In the genomic region with DNA sequence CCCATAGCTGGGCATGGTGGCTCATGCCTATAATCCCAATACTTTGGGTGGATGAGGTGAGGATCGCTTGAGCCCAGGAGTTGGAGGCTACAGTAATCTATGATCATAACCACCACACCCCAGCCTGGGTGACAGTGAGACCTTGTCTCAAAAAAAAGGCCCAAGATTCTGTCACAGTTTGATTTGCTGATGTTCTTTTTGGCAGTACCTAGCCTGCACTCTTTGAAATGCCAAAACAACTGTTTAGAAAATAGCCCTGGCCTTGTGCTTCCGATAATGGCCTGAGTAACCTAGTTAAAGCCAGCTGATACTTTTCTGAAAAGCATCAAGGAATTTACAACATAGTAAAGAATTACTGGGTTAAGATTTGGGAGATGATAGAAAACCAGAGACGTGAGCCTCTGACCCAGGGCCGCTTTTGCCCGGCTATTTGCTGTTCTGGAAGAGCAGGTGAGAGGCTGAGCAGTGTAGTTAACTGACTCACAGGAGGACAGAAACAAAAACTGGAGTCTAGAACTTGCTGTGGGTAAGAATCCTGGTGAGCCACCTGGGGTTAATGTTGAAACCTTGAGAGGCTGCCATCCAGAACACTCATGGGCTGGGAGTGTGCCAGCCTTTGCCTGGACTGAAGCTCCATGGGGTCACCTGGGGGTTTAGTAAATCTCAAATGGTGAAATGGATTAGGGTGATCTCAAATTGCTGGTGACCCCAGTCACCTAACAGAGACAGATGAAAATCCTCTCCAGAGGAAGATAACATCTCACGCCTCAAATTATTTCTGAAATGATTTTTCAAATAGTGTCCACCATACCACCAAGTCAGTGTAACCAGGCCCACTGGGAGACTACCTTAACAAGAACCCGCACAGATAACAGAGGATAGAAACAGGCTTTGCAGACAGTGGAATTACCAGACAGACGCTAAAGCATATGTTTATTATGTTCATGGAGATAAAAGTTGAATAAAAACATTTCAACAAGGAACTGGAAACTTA, we compare ENCODE assay signal across 14 cellular contexts. TPM values are rescaled to one million over a fixed set of nuclear protein-coding genes. Genes with fewer than 3 reads are reported as not detected.
DNase-seq lines count a peak whose midpoint lies in the region; TF ChIP-seq lines count a peak whose summit lies in the region.
"Had no signal": no experiment of that assay in that cellular context is flagged by ENCODE, and none has a peak within 500 bp of the region (broad histone marks: within the 10 kb centered on the region; RNA-seq: fewer than 3 reads in every experiment).

No MANE protein-coding gene starts in this region.

- H3K4me3 ChIP-seq in adrenal gland (no peak overlapping the region), thyroid gland (replicated peaks in 1 of 3) (no peak overlapping the region), smooth muscle cell (no peak overlapping the region)

- no peak for DNase-seq in activated naive CD8-positive, alpha-beta T cell treated with anti-CD3 and anti-CD28 coated beads for 36 hours
- DNase-seq in adrenal gland, result peak in 6 of 7 donors; percentile 35 to 62 (median 52)
- DNase-seq in islet precursor cell, result peak; percentile 83
- DNase-seq in thyroid gland, result peak; percentile 61 to 67
- no peak for DNase-seq in NK-92 (lab: John Stamatoyannopoulos, UW; ENCODE audit: unreplicated experiment)
- no peak for DNase-seq in RKO (ENCODE audit: low spot score)
- no peak for DNase-seq in smooth muscle cell (lab: John Stamatoyannopoulos, UW; ENCODE audit: unreplicated experiment)
- DNase-seq: activated CD4-positive, alpha-beta T cell treated with anti-CD3 and anti-CD28 coated beads, Interleukin-2, amount 50 U/mL, for 1 hour; NCI-H1105; NCI-H2227 treated with DMSO at 0.1 percent for 48 hours had no signal

- H3K27ac Mint-ChIP-seq in activated naive CD8-positive, alpha-beta T cell, result peak overlapping the region; percentile 30
- H3K27ac Mint-ChIP-seq in activated naive CD8-positive, alpha-beta T cell treated with anti-CD3 and anti-CD28 coated beads for 36 hours, result no peak overlapping the region
- H3K27ac Mint-ChIP-seq: activated T-helper 1 cell treated with anti-CD3 and anti-CD28 coated beads, Interleukin-12 subunit alpha, Interleukin-12 subunit beta, Interleukin-2, Interleukin-4 antibody, amounts not matched to agents 30 ng/mL and 10 ng/mL and 1 ng/mL, durations not matched to agents 14 hours and 24 hours and 36 hours had no signal

- TF ChIP-seq POLR2A in adrenal gland (IDR thresholded peaks at IDR 0.05) (no peak), thyroid gland (IDR thresholded peaks at IDR 0.05) (no peak)

- peaks cover 12% of the 10 kb centered on the region for H3K79me2 ChIP-seq in smooth muscle cell (ENCODE audit: low read depth)

- H3K9ac ChIP-seq in smooth muscle cell (ENCODE audit: low read depth), result no peak overlapping the region

- peak overlapping the region in 3 of 5 donors; percentile 5 to 21 (median 20) for H3K27ac ChIP-seq in adrenal gland
- no peak overlapping the region for H3K27ac ChIP-seq in thyroid gland
- H3K27ac ChIP-seq in smooth muscle cell (ENCODE audit: low read depth), result no peak overlapping the region

- H3K4me2 ChIP-seq in smooth muscle cell, result no peak overlapping the region

- H2AFZ ChIP-seq in smooth muscle cell (ENCODE audit: low read depth), result no peak overlapping the region

- no peak for TF ChIP-seq CTCF in adrenal gland (IDR thresholded peaks at IDR 0.05)
- no peak for TF ChIP-seq CTCF in thyroid gland (IDR thresholded peaks at IDR 0.05)
- no peak for TF ChIP-seq CTCF in smooth muscle cell (IDR thresholded peaks at IDR 0.05; ENCODE audit: borderline replicate concordance, insufficient read depth, poor library complexity, severe bottlenecking)

- H3K36me3 Mint-ChIP-seq in activated naive CD8-positive, alpha-beta T cell, result peaks cover 9% of the 10 kb centered on the region
- H3K36me3 Mint-ChIP-seq in activated naive CD8-positive, alpha-beta T cell treated with anti-CD3 and anti-CD28 coated beads for 36 hours, result peaks cover 10% of the 10 kb centered on the region

- no peak overlapping the region for H3K4me3 Mint-ChIP-seq in activated naive CD8-positive, alpha-beta T cell
- H3K4me3 Mint-ChIP-seq in activated naive CD8-positive, alpha-beta T cell treated with anti-CD3 and anti-CD28 coated beads for 36 hours, result no peak overlapping the region
- H3K4me3 Mint-ChIP-seq: activated T-helper 1 cell treated with anti-CD3 and anti-CD28 coated beads, Interleukin-12 subunit alpha, Interleukin-12 subunit beta, Interleukin-2, Interleukin-4 antibody, amounts not matched to agents 30 ng/mL and 10 ng/mL and 1 ng/mL, durations not matched to agents 14 hours and 24 hours and 36 hours; neural crest cell had no signal

- no peaks in the 10 kb centered on the region for H3K9me3 ChIP-seq in adrenal gland (replicated peaks in 1 of 3)
- H3K9me3 ChIP-seq in thyroid gland, result no peaks in the 10 kb centered on the region
- H3K9me3 ChIP-seq in smooth muscle cell (replicated peaks; ENCODE audit: low read depth), result no peaks in the 10 kb centered on the region

- intact Hi-C loops in adrenal gland (cut with DNase I), result no loop called here
- intact Hi-C loops in thyroid gland (cut with DNase I), result no loop called here

- H3K4me1 ChIP-seq in adrenal gland (replicated peaks in 1 of 2) (peaks cover 7 to 38% of the 10 kb centered on the region in 2 donors), thyroid gland (peaks cover 0 to 15% of the 10 kb centered on the region in 2 donors), smooth muscle cell (ENCODE audit: low read depth) (peaks cover 43% of the 10 kb centered on the region)

- H3K36me3 ChIP-seq in adrenal gland (replicated peaks in 1 of 2) (no peaks in the 10 kb centered on the region), thyroid gland (no peaks in the 10 kb centered on the region), smooth muscle cell (ENCODE audit: low read depth) (no peaks in the 10 kb centered on the region)

- no peaks in the 10 kb centered on the region for H3K9me3 Mint-ChIP-seq in activated naive CD8-positive, alpha-beta T cell (ENCODE audit: low read depth)
- H3K9me3 Mint-ChIP-seq in activated naive CD8-positive, alpha-beta T cell treated with anti-CD3 and anti-CD28 coated beads for 36 hours, result no peaks in the 10 kb centered on the region
- H3K9me3 Mint-ChIP-seq: activated T-helper 1 cell treated with anti-CD3 and anti-CD28 coated beads, Interleukin-12 subunit alpha, Interleukin-12 subunit beta, Interleukin-2, Interleukin-4 antibody, amounts not matched to agents 30 ng/mL and 10 ng/mL and 1 ng/mL, durations not matched to agents 14 hours and 24 hours and 36 hours; neural crest cell had no signal

- H3K27me3 ChIP-seq in adrenal gland (no peaks in the 10 kb centered on the region), thyroid gland (no peaks in the 10 kb centered on the region), smooth muscle cell (ENCODE audit: low read depth) (no peaks in the 10 kb centered on the region)

- WGBS in adrenal gland, 4 donors, result 62 to 67% (median 65%) methylated on average over 8 of the region's 8 CpGs
- 86 to 92% methylated on average over 8 of the region's 8 CpGs for WGBS in thyroid gland, 2 donors
- WGBS in smooth muscle cell (ENCODE audit: low lambda C conversion rate), result 61% methylated on average over 8 of the region's 8 CpGs

- H3K4me1 Mint-ChIP-seq in activated naive CD8-positive, alpha-beta T cell (ENCODE audit: low read depth), result peaks cover 59% of the 10 kb centered on the region
- peaks cover 57% of the 10 kb centered on the region for H3K4me1 Mint-ChIP-seq in activated naive CD8-positive, alpha-beta T cell treated with anti-CD3 and anti-CD28 coated beads for 36 hours

- H3K27me3 Mint-ChIP-seq in activated naive CD8-positive, alpha-beta T cell, result no peaks in the 10 kb centered on the region
- no peaks in the 10 kb centered on the region for H3K27me3 Mint-ChIP-seq in activated naive CD8-positive, alpha-beta T cell treated with anti-CD3 and anti-CD28 coated beads for 36 hours
- H3K27me3 Mint-ChIP-seq: brain had no signal

- peaks cover 24% of the 10 kb centered on the region for H4K20me1 ChIP-seq in smooth muscle cell (ENCODE audit: low read depth)

- no peaks in the 10 kb centered on the region for H3F3A ChIP-seq in smooth muscle cell (ENCODE audit: low read depth)

RNA-seq across cellular contexts. Expression of gene GALNT11, which starts 51.8 kb away (rescaled TPM):
- total RNA-seq in activated naive CD8-positive, alpha-beta T cell treated with anti-CD3 and anti-CD28 coated beads for 36 hours, result 10 to 100 TPM; 18.6 to 19.0 TPM
- 10 to 100 TPM; 25.7 to 51.3 (median 42.1) TPM for total RNA-seq in adrenal gland
- polyA plus RNA-seq in adrenal gland, result 10 to 100 TPM; 23.2 to 43.1 (median 26.6) TPM
- total RNA-seq in thyroid gland, result 10 to 100 TPM; 59.5 to 87.6 (median 74.9) TPM
- 73.6 and 77.2 TPM in 2 replicates for total RNA-seq in smooth muscle cell
- polyA plus RNA-seq in smooth muscle cell, result 40.4 and 40.8 TPM in 2 replicates

Comparison
In these comparisons a context has a peak if more than half of its experiments do, and no peak if none do; other contexts are left out.
1. DNase-seq: peak in adrenal gland (6 of 7), islet precursor cell (single experiment) and thyroid gland (2 of 2); none in activated naive CD8-positive, alpha-beta T cell treated with anti-CD3 and anti-CD28 coated beads for 36 hours (single experiment), NK-92 (single experiment), RKO (single experiment) and smooth muscle cell (single experiment).
2. H3K27ac ChIP-seq: peak in adrenal gland (3 of 5); none in thyroid gland (0 of 3) and smooth muscle cell (single experiment).